14 cellular contexts compared by ENCODE assay signal in genomic region chr11:87144266-87144665, GRCh38.
"Had no signal": no experiment of that assay in that cellular context is flagged by ENCODE, and none has a peak within 500 bp of the region (broad histone marks: within the 10 kb centered on the region; RNA-seq: fewer than 3 reads in every experiment).

No MANE protein-coding gene starts in this region.

- H3K4me1 ChIP-seq: spleen, testis had no signal

- H3K4me3 ChIP-seq: gastrocnemius medialis, heart left ventricle, lower lobe of right lung, ovary, sigmoid colon, spleen, stomach, testis, upper lobe of left lung had no signal

- H3K27me3 ChIP-seq: gastrocnemius medialis, heart left ventricle, ovary, sigmoid colon, spleen, stomach, testis, upper lobe of left lung had no signal

- ATAC-seq: activated T-helper 17 cell treated with anti-CD3 and anti-CD28 coated beads, Interleukin-2, amount 50 U/mL, for 72 hours; gastrocnemius medialis; heart left ventricle; lower lobe of right lung had no signal

- DNase-seq: activated CD4-positive, alpha-beta T cell treated with anti-CD3 and anti-CD28 coated beads for 1 hour; activated CD4-positive, alpha-beta T cell treated with anti-CD3 and anti-CD28 coated beads, Interleukin-2, amount 50 U/mL, for 48 hours; activated naive CD4-positive, alpha-beta T cell treated with Interleukin-2 at 50 U/mL for 16 hours; dermis blood vessel endothelial cell; gastrocnemius medialis; heart left ventricle; lower lobe of right lung; ovary; sigmoid colon; spleen; stomach; testis; upper lobe of left lung had no signal

- H3K9me3 ChIP-seq: gastrocnemius medialis, ovary, sigmoid colon, testis had no signal

- H3K36me3 ChIP-seq: heart left ventricle, lower lobe of right lung, ovary, sigmoid colon, stomach, upper lobe of left lung had no signal
